In the genomic region with DNA sequence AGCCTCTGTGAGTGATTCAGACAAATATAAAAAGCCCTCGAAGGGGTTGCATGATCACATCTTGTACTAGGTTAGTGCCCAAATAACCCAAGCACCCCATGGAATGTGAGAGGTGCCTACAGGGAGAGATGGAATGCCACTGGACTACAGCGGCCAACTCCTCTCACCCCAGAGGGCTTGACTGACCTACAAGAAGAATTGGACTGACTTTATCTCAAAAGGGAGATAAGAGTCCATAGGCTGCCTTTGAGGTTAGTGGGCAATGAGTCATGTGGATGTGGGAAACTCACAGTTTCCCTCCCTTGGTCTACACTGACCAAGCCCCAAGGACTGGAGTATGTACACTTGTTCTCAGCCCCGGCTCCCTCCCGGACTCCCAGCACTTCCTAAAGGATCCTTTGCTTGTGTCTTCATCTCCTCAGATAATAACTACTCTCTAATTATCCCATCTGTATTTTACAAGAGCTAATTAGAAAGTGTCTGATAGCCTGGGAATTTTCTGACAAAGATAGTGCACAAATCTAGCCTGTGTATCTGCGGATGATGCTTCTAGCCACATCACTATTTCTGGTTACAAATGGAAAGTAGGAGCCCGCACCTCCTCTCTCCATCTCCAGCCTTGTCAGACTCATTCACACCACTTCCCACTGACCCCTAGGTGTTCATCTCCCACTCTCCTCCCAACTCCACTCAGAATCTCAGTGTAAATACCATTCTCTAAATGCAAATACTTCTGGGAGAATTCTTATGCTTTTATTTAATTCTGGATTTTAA, we compare ENCODE assay signal across 13 cellular contexts.
DNase-seq lines count a peak whose midpoint lies in the region; ATAC-seq, FAIRE-seq and TF ChIP-seq lines count a peak whose summit lies in the region.
"Had no signal": no experiment of that assay in that cellular context is flagged by ENCODE, and none has a peak within 500 bp of the region (broad histone marks: within the 10 kb centered on the region; RNA-seq: fewer than 3 reads in every experiment).

No MANE protein-coding gene starts in this region.

- H3K4me1 Mint-ChIP-seq in T-helper 2 cell treated with Interferon-gamma antibody and Interleukin-4, amounts not matched to agents 5 μg/mL and 100 μg/mL, for 36 hours (ENCODE audit: low read depth), result no peaks in the 10 kb centered on the region

- H3K4me1 ChIP-seq in ACC112 (ENCODE audit: control insufficient read depth, insufficient read depth, low read length, unreplicated experiment), result peaks cover 12% of the 10 kb centered on the region
- H3K4me1 ChIP-seq in colonic mucosa, result no peaks in the 10 kb centered on the region

- no peak for FAIRE-seq in bronchial epithelial cell (lab: Jason Lieb, UNC)

- H3K79me2 ChIP-seq in ACC112 (ENCODE audit: control insufficient read depth, insufficient read depth, low read length, unreplicated experiment), result no peaks in the 10 kb centered on the region

- no peak overlapping the region for H2AFZ ChIP-seq in ACC112 (ENCODE audit: low read length, unreplicated experiment)

- TF ChIP-seq POLR2A in NB4 (IDR thresholded peaks at IDR 0.05; ENCODE audit: extremely low read depth, insufficient read length), result no peak

- H3K27me3 ChIP-seq in ACC112 (ENCODE audit: insufficient read depth, low read length) (no peaks in the 10 kb centered on the region), bronchial epithelial cell (ENCODE audit: control insufficient read depth, insufficient read depth, low read length) (no peaks in the 10 kb centered on the region), colonic mucosa (no peaks in the 10 kb centered on the region)

- no peaks in the 10 kb centered on the region for H3K9me3 ChIP-seq in colonic mucosa

- peak; percentile 41 for DNase-seq in NB4 (ENCODE audit: low read depth)
- DNase-seq in bronchial epithelial cell (ENCODE audit: low read depth), result peak; percentile 54
- DNase-seq in kidney glomerular epithelial cell (lab: John Stamatoyannopoulos, UW), result peak; percentile 11
- DNase-seq in colonic mucosa, result no peak
- DNase-seq in NOMO-1 treated with DMSO at 0.1 percent for 48 hours (lab: John Stamatoyannopoulos, UW; ENCODE audit: unreplicated experiment), result no peak
- no peak for DNase-seq in T-helper 2 cell treated with Interferon-gamma antibody and Interleukin-4, amounts not matched to agents 5 μg/mL and 100 μg/mL, for 36 hours (ENCODE audit: low spot score)
- DNase-seq: activated CD8-positive, alpha-beta memory T cell treated with anti-CD3 and anti-CD28 coated beads, Interleukin-2, amount 50 U/mL, for 4 hours; effector CD8-positive, alpha-beta T cell; NCI-H1417; NCI-H526 had no signal

- intact Hi-C loops in colonic mucosa (cut with DNase I), result no loop called here

- H3K4me3 ChIP-seq in ACC112 (ENCODE audit: low read depth, low read length) (no peak overlapping the region), NB4 (ENCODE audit: low read depth, low read length) (no peak overlapping the region), bronchial epithelial cell (ENCODE audit: low read depth, low read length) (no peak overlapping the region), colonic mucosa (no peak overlapping the region)

- TF ChIP-seq CTCF in NB4 (IDR thresholded peaks at IDR 0.05; ENCODE audit: low read depth, low read length) (no peak), bronchial epithelial cell (IDR thresholded peaks at IDR 0.05; ENCODE audit: insufficient read depth, low read length, severe bottlenecking) (no peak), colonic mucosa (IDR thresholded peaks at IDR 0.05) (no peak)

- no peaks in the 10 kb centered on the region for H3K9me3 Mint-ChIP-seq in T-helper 2 cell treated with Interferon-gamma antibody and Interleukin-4, amounts not matched to agents 5 μg/mL and 100 μg/mL, for 36 hours

- no peak overlapping the region for H3K9ac ChIP-seq in colonic mucosa (ENCODE audit: low read depth in 2 of 2, low read length in 2 of 2)

- H3K36me3 Mint-ChIP-seq in T-helper 2 cell treated with Interferon-gamma antibody and Interleukin-4, amounts not matched to agents 5 μg/mL and 100 μg/mL, for 36 hours (ENCODE audit: low read depth), result peaks cover 2% of the 10 kb centered on the region

- no peaks in the 10 kb centered on the region for H3K27me3 Mint-ChIP-seq in T-helper 2 cell treated with Interferon-gamma antibody and Interleukin-4, amounts not matched to agents 5 μg/mL and 100 μg/mL, for 36 hours (ENCODE audit: low read depth)

- H3K36me3 ChIP-seq in ACC112 (ENCODE audit: insufficient read depth, low read length) (no peaks in the 10 kb centered on the region), bronchial epithelial cell (ENCODE audit: control insufficient read depth, insufficient read depth, low read length) (no peaks in the 10 kb centered on the region), colonic mucosa (no peaks in the 10 kb centered on the region)

- H3K4me3 Mint-ChIP-seq in T-helper 2 cell treated with Interferon-gamma antibody and Interleukin-4, amounts not matched to agents 5 μg/mL and 100 μg/mL, for 36 hours, result no peak overlapping the region

- ATAC-seq in HG03571 (IDR thresholded peaks at IDR 0.05; ENCODE audit: unreplicated experiment), result no peak

- H3K27ac ChIP-seq in ACC112 (ENCODE audit: low read depth, low read length) (peak overlapping the region; percentile 9; the same call in 1 of the 2 replicates), colonic mucosa (no peak overlapping the region)
- H3K27ac ChIP-seq: VCaP had no signal

- H3K27ac Mint-ChIP-seq in T-helper 2 cell treated with Interferon-gamma antibody and Interleukin-4, amounts not matched to agents 5 μg/mL and 100 μg/mL, for 36 hours, result no peak overlapping the region

Comparison
In these comparisons a context has a peak if more than half of its experiments do, and no peak if none do; other contexts are left out.
1. DNase-seq: peak in NB4 (single experiment), bronchial epithelial cell (single experiment) and kidney glomerular epithelial cell (single experiment); none in colonic mucosa (single experiment), NOMO-1 treated with DMSO at 0.1 percent for 48 hours (single experiment) and T-helper 2 cell treated with Interferon-gamma antibody and Interleukin-4, amounts not matched to agents 5 μg/mL and 100 μg/mL, for 36 hours (single experiment).